In the genomic region with DNA sequence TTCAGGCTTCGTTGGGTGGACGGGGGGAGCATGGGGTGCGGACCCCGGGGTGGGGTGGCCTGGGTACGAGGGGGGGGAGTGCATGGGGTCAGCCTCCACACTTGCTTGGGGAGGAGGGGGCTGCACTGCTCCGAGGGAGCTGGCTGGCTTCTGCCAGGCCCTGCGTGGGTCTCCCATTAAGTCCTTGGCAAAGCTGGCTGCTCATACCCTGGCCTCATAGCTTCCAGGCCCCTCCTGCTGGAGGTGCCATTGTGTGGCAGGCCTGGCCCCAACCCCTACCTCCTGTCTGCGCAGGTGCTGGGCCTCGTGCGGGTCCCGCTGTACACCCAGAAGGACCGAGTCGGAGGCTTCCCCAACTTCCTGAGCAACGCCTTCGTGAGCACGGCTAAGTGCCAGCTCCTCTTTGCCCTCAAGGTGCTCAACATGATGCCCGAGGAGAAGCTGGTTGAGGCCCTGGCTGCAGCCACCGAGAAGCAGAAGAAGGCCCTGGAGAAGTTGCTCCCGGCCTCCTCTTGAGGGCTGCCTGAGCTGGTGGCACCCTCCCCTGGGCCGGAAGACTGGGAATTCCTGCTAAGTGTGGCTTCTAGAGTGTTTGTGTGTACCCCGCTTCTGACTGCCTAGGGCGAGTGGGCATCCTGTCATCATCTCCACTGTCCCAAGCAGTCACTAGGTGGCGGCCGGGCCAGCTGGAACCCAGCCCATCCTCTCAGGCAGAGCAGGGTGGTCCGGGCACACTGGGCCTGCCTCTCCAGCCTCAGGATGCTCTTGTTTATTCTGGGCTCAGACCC, we compare ENCODE assay signal across 7 cellular contexts. TPM values are rescaled to one million over a fixed set of nuclear protein-coding genes. Genes with fewer than 3 reads are reported as not detected.
DNase-seq lines count a peak whose midpoint lies in the region; ATAC-seq and TF ChIP-seq lines count a peak whose summit lies in the region.

No MANE protein-coding gene starts in this region.

- ATAC-seq in activated naive CD8-positive, alpha-beta T cell treated with anti-CD3 and anti-CD28 coated beads, Interleukin-2, amount 50 U/mL, for 24 hours: no peak
- no peak for ATAC-seq in stimulated activated memory B cell treated with anti-CD40 and anti-IgM and Interleukin-4, amounts not matched to agents 10 μg/mL and 1 μg/mL and 100 μg/mL, for 72 hours
- no peak for ATAC-seq in GM19035 (IDR thresholded peaks at IDR 0.05; ENCODE audit: unreplicated experiment)
- no peak for ATAC-seq in HG03159 (IDR thresholded peaks at IDR 0.05; ENCODE audit: unreplicated experiment)

- H3K4me1 Mint-ChIP-seq in activated naive CD8-positive, alpha-beta T cell treated with anti-CD3 and anti-CD28 coated beads, Interleukin-2, amount 50 U/mL, for 24 hours: peaks cover 19% of the 10 kb centered on the region
- H3K4me1 Mint-ChIP-seq in stimulated activated memory B cell treated with anti-CD40 and anti-IgM and Interleukin-4, amounts not matched to agents 10 μg/mL and 1 μg/mL and 100 μg/mL, for 72 hours: peaks cover 32% of the 10 kb centered on the region

- H2AFZ ChIP-seq in hepatocyte: no peak overlapping the region

- H3K9ac ChIP-seq in HUES6 (ENCODE audit: low read length): no peak overlapping the region

- H3K9me3 ChIP-seq in HUES6 (ENCODE audit: control insufficient read depth, insufficient read depth, low read depth, low read length): no peaks in the 10 kb centered on the region
- H3K9me3 ChIP-seq in hepatocyte (ENCODE audit: low read depth): no peaks in the 10 kb centered on the region

- peaks cover 17% of the 10 kb centered on the region for H3K79me2 ChIP-seq in hepatocyte

- H3K4me3 ChIP-seq in HUES6 (ENCODE audit: low read depth, low read length) (peak overlapping the region; percentile 95), hepatocyte (peak overlapping the region; percentile 90)

- no peaks in the 10 kb centered on the region for H3K27me3 ChIP-seq in HUES6 (ENCODE audit: control insufficient read depth, insufficient read depth, low read length)
- no peaks in the 10 kb centered on the region for H3K27me3 ChIP-seq in hepatocyte

- no peak overlapping the region for H3K27ac Mint-ChIP-seq in activated naive CD8-positive, alpha-beta T cell treated with anti-CD3 and anti-CD28 coated beads, Interleukin-2, amount 50 U/mL, for 24 hours
- H3K27ac Mint-ChIP-seq in stimulated activated memory B cell treated with anti-CD40 and anti-IgM and Interleukin-4, amounts not matched to agents 10 μg/mL and 1 μg/mL and 100 μg/mL, for 72 hours: peak overlapping the region; percentile 84

- H3K4me3 Mint-ChIP-seq in activated naive CD8-positive, alpha-beta T cell treated with anti-CD3 and anti-CD28 coated beads, Interleukin-2, amount 50 U/mL, for 24 hours: peak overlapping the region; percentile 78
- peak overlapping the region; percentile 88 for H3K4me3 Mint-ChIP-seq in stimulated activated memory B cell treated with anti-CD40 and anti-IgM and Interleukin-4, amounts not matched to agents 10 μg/mL and 1 μg/mL and 100 μg/mL, for 72 hours

- H3K4me1 ChIP-seq in HUES6 (ENCODE audit: control insufficient read depth, insufficient read depth, low read length) (peaks cover 6% of the 10 kb centered on the region), hepatocyte (ENCODE audit: insufficient read depth) (peaks cover 19% of the 10 kb centered on the region)

- H3K9me2 ChIP-seq in hepatocyte (replicated peaks; ENCODE audit: insufficient read depth): no peaks in the 10 kb centered on the region

- no peak for TF ChIP-seq CTCF in hepatocyte (IDR thresholded peaks at IDR 0.05; ENCODE audit: poor library complexity)

- no peak for DNase-seq in activated naive CD8-positive, alpha-beta T cell treated with anti-CD3 and anti-CD28 coated beads, Interleukin-2, amount 50 U/mL, for 24 hours
- no peak for DNase-seq in hepatocyte (ENCODE audit: low spot score)
- no peak for DNase-seq in SIG-M5 treated with dmso at 0.1 percent for 504 hours (lab: John Stamatoyannopoulos, UW; ENCODE audit: unreplicated experiment)

- 89% methylated on average over 18 of the region's 25 CpGs for WGBS in hepatocyte (ENCODE audit: low lambda C conversion rate, missing lambda C conversion rate)

- peaks cover 7% of the 10 kb centered on the region for H3K36me3 Mint-ChIP-seq in activated naive CD8-positive, alpha-beta T cell treated with anti-CD3 and anti-CD28 coated beads, Interleukin-2, amount 50 U/mL, for 24 hours (ENCODE audit: low read depth)
- peaks cover 9% of the 10 kb centered on the region for H3K36me3 Mint-ChIP-seq in stimulated activated memory B cell treated with anti-CD40 and anti-IgM and Interleukin-4, amounts not matched to agents 10 μg/mL and 1 μg/mL and 100 μg/mL, for 72 hours

- H3K27me3 Mint-ChIP-seq in activated naive CD8-positive, alpha-beta T cell treated with anti-CD3 and anti-CD28 coated beads, Interleukin-2, amount 50 U/mL, for 24 hours: no peaks in the 10 kb centered on the region
- H3K27me3 Mint-ChIP-seq in stimulated activated memory B cell treated with anti-CD40 and anti-IgM and Interleukin-4, amounts not matched to agents 10 μg/mL and 1 μg/mL and 100 μg/mL, for 72 hours: no peaks in the 10 kb centered on the region

- no peak overlapping the region for H3K27ac ChIP-seq in HUES6 (ENCODE audit: low read depth, low read length)
- H3K27ac ChIP-seq in hepatocyte: peak overlapping the region; percentile 91

- peak overlapping the region; percentile 91 for H3K4me2 ChIP-seq in hepatocyte

- H3K9me3 Mint-ChIP-seq in activated naive CD8-positive, alpha-beta T cell treated with anti-CD3 and anti-CD28 coated beads, Interleukin-2, amount 50 U/mL, for 24 hours: no peaks in the 10 kb centered on the region
- H3K9me3 Mint-ChIP-seq in stimulated activated memory B cell treated with anti-CD40 and anti-IgM and Interleukin-4, amounts not matched to agents 10 μg/mL and 1 μg/mL and 100 μg/mL, for 72 hours: no peaks in the 10 kb centered on the region

- no peaks in the 10 kb centered on the region for H4K20me1 ChIP-seq in hepatocyte (ENCODE audit: insufficient read depth, poor library complexity, severe bottlenecking)

- H3K36me3 ChIP-seq in HUES6 (ENCODE audit: control insufficient read depth, insufficient read depth, low read length) (peaks cover 55% of the 10 kb centered on the region), hepatocyte (replicated peaks; ENCODE audit: insufficient read depth, low read depth) (no peaks in the 10 kb centered on the region)

RNA-seq across cellular contexts. Expression of gene NUDT16L1, which starts 1.5 kb away (rescaled TPM):
- 40.4 and 54.8 TPM in 2 replicates for total RNA-seq in hepatocyte
- polyA plus RNA-seq in hepatocyte: 78.8 and 80.5 TPM in 2 replicates

RNA-seq across cellular contexts. Expression of gene ANKS3, which starts 39.2 kb away (rescaled TPM):
- total RNA-seq in hepatocyte: 17.4 and 18.5 TPM in 2 replicates
- polyA plus RNA-seq in hepatocyte: 11.7 and 14.8 TPM in 2 replicates

RNA-seq across cellular contexts. Expression of gene DNAAF8, which starts 39.5 kb away (rescaled TPM):
- total RNA-seq in hepatocyte: 0.23 and 0.64 TPM in 2 replicates
- 1.6 and 3.3 TPM in 2 replicates for polyA plus RNA-seq in hepatocyte
